In genomic region chr3:62020706-62021105, GRCh38 we compare ENCODE assay signal across 8 cellular contexts.
"Had no signal": no experiment of that assay in that cellular context is flagged by ENCODE, and none has a peak within 500 bp of the region (broad histone marks: within the 10 kb centered on the region; RNA-seq: fewer than 3 reads in every experiment).

No MANE protein-coding gene starts in this region.

- H3K9me3 Mint-ChIP-seq: GM23338, H9, HFFc6 had no signal

- ATAC-seq: GM23338, K562 had no signal

- H3K27ac Mint-ChIP-seq: GM23338, H9, HFFc6 had no signal

- H2AFZ ChIP-seq: GM23338 had no signal

- FAIRE-seq: H1, HTR-8/SVneo, K562 had no signal

- DNase-seq: H9, HFFc6, IMR-90, KG1 had no signal

- H3K4me3 ChIP-seq: GM23338, K562 had no signal

- H3K4me2 ChIP-seq: GM23338 had no signal

- H3K4me3 Mint-ChIP-seq: GM23338, H9, HFFc6 had no signal
